8 cellular contexts compared by ENCODE assay signal in genomic region chr1:240027059-240027462, GRCh38.
A peak's percentile ranks its signal among the peaks of the same experiment; 100 is the strongest.
DNase-seq lines count a peak whose midpoint lies in the region; ATAC-seq, FAIRE-seq and TF ChIP-seq lines count a peak whose summit lies in the region.

No MANE protein-coding gene starts in this region.

- H3K27me3 ChIP-seq in DND-41 (ENCODE audit: insufficient read depth, low read length, poor library complexity) (no peaks in the 10 kb centered on the region), body of pancreas (no peaks in the 10 kb centered on the region)

- no peak overlapping the region for H3K9ac ChIP-seq in DND-41 (ENCODE audit: low read depth, low read length)

- H3K79me2 ChIP-seq in DND-41 (ENCODE audit: insufficient read depth, low read length): no peaks in the 10 kb centered on the region

- H4K20me1 ChIP-seq in DND-41 (ENCODE audit: insufficient read depth, low read length): no peaks in the 10 kb centered on the region

- H3K4me3 ChIP-seq in DND-41 (ENCODE audit: low read depth in 1 of 2, low read length in 2 of 2): no peak overlapping the region
- H3K4me3 ChIP-seq in body of pancreas: no peak overlapping the region

- TF ChIP-seq POLR2A in body of pancreas (IDR thresholded peaks at IDR 0.05): no peak

- H3K36me3 ChIP-seq in DND-41 (ENCODE audit: insufficient read depth, low read length) (no peaks in the 10 kb centered on the region), body of pancreas (replicated peaks in 1 of 2; ENCODE audit: insufficient read depth in 1 of 2, low read depth in 2 of 2) (no peaks in the 10 kb centered on the region)

- H3K9me3 ChIP-seq in DND-41 (ENCODE audit: insufficient read depth, low read length, severe bottlenecking) (no peaks in the 10 kb centered on the region), body of pancreas (no peaks in the 10 kb centered on the region)

- H2AFZ ChIP-seq in DND-41 (ENCODE audit: low read depth, low read length): no peak overlapping the region

- no peak overlapping the region for H3K4me2 ChIP-seq in DND-41 (ENCODE audit: insufficient read depth, low read length)

- intact Hi-C loops in body of pancreas (cut with DNase I): no loop called here
- intact Hi-C loops in left colon (cut with DNase I, micrococcal nuclease): loop anchor here in 1 of 2 donors (10.0 kb wide), 3 partner anchors 128 to 668 kb away; no protein-coding TSS in a partner anchor

- no peak overlapping the region for H3K27ac ChIP-seq in DND-41 (ENCODE audit: low read length)
- no peak overlapping the region for H3K27ac ChIP-seq in body of pancreas

- TF ChIP-seq CTCF in DND-41 (IDR thresholded peaks at IDR 0.05; ENCODE audit: borderline replicate concordance, extremely low read depth, low read length, poor library complexity, severe bottlenecking): peak; percentile 68
- peak; percentile 56 to 85 (median 67) for TF ChIP-seq CTCF in body of pancreas (IDR thresholded peaks at IDR 0.05)

- 4 to 6% methylated on average over 5 of the region's 5 CpGs for WGBS in body of pancreas, 2 donors

- FAIRE-seq in urothelium cell line (lab: Jason Lieb, UNC): no peak

- DNase-seq in DND-41 (peak; percentile 20), NCI-H748 (lab: John Stamatoyannopoulos, UW; ENCODE audit: unreplicated experiment) (peak; percentile 49), body of pancreas (peak; percentile 19 to 55 (median 30)), left colon (peak in 1 of 2 donors; percentile 38), urothelium cell line (ENCODE audit: low spot score) (peak; percentile 61), cerebellar nuclear complex (lab: John Stamatoyannopoulos, UW) (no peak)

- ATAC-seq in DND-41 (ENCODE audit: insufficient read depth, low read depth): peak; percentile 67
- peak; percentile 96 for ATAC-seq in GM19351 (IDR thresholded peaks at IDR 0.05; ENCODE audit: unreplicated experiment)
- ATAC-seq in HG03457 (IDR thresholded peaks at IDR 0.05; ENCODE audit: unreplicated experiment): peak; percentile 89
- ATAC-seq in body of pancreas: peak; percentile 59
- ATAC-seq in left colon: peak; percentile 92

- no peaks in the 10 kb centered on the region for H3K4me1 ChIP-seq in DND-41 (ENCODE audit: insufficient read depth, low read length)
- no peaks in the 10 kb centered on the region for H3K4me1 ChIP-seq in body of pancreas

Comparison
In these comparisons a context has a peak if more than half of its experiments do, and no peak if none do; other contexts are left out.
1. DNase-seq: peak in DND-41 (single experiment), NCI-H748 (single experiment), body of pancreas (4 of 4) and urothelium cell line (single experiment); none in cerebellar nuclear complex (0 of 2).
2. Peak in every context shown above with its lines, with median percentiles within 50 percentile points of each other: ATAC-seq.